ENCODE assay signal across 25 cellular contexts in genomic region chr2:230678451-230678850, GRCh38. TPM values are rescaled to one million over a fixed set of nuclear protein-coding genes. Genes with fewer than 3 reads are reported as not detected.
A peak's percentile ranks its signal among the peaks of the same experiment; 100 is the strongest.
DNase-seq lines count a peak whose midpoint lies in the region; ATAC-seq, FAIRE-seq and TF ChIP-seq lines count a peak whose summit lies in the region.
"Had no signal": no experiment of that assay in that cellular context is flagged by ENCODE, and none has a peak within 500 bp of the region (broad histone marks: within the 10 kb centered on the region; RNA-seq: fewer than 3 reads in every experiment).

No MANE protein-coding gene starts in this region.

- peak overlapping the region; percentile 52 for H3K4me3 Mint-ChIP-seq in T-helper 2 cell treated with Interferon-gamma antibody and Interleukin-4, amounts not matched to agents 5 μg/mL and 100 μg/mL, for 36 hours
- H3K4me3 Mint-ChIP-seq: B cell; GM23338; memory B cell; naive thymus-derived CD8-positive, alpha-beta T cell; stimulated activated naive CD8-positive, alpha-beta T cell treated with anti-CD3 and anti-CD28 coated beads, Interleukin-15, Interleukin-2, amounts not matched to agents 100 ng/mL and 50 ng/mL, for 24 hours had no signal

- H3K36me3 ChIP-seq in HepG2 (replicated peaks in 1 of 2; ENCODE audit: control insufficient read depth in 1 of 2, insufficient read depth in 2 of 2, low read length in 2 of 2), result no peaks in the 10 kb centered on the region

- peaks cover 18% of the 10 kb centered on the region for H3K9me3 Mint-ChIP-seq in T-helper 2 cell treated with Interferon-gamma antibody and Interleukin-4, amounts not matched to agents 5 μg/mL and 100 μg/mL, for 36 hours
- H3K9me3 Mint-ChIP-seq: memory B cell had no signal

- CTCF ChIA-PET in HepG2 (lab: Yijun Ruan, JAX; ENCODE audit: low intra/inter-chr PET ratio, low total read pairs), result no interaction called here

- peaks cover 12% of the 10 kb centered on the region for H3K36me3 Mint-ChIP-seq in T-helper 2 cell treated with Interferon-gamma antibody and Interleukin-4, amounts not matched to agents 5 μg/mL and 100 μg/mL, for 36 hours (ENCODE audit: low read depth)
- H3K36me3 Mint-ChIP-seq: naive thymus-derived CD8-positive, alpha-beta T cell had no signal

- TF ChIP-seq POLR2A in HepG2 (IDR thresholded peaks at IDR 0.05; ENCODE audit: insufficient read depth in 1 of 2, low read depth in 2 of 2, low read length in 2 of 2), result no peak

- H3K27ac ChIP-seq in foreskin keratinocyte (peak overlapping the region; percentile 63), HepG2 (ENCODE audit: extremely low read length, insufficient read depth, low read length) (no peak overlapping the region)
- H3K27ac ChIP-seq: KMS-11, SK-N-MC had no signal

- DNase-seq in T-helper 2 cell treated with Interferon-gamma antibody and Interleukin-4, amounts not matched to agents 5 μg/mL and 100 μg/mL, for 36 hours (ENCODE audit: low spot score), result no peak
- DNase-seq in T-helper 2 cell, result no peak
- DNase-seq in GM13976 (ENCODE audit: low spot score), result peak; percentile 1
- DNase-seq in SKM-1 (lab: John Stamatoyannopoulos, UW; ENCODE audit: unreplicated experiment), result peak; percentile 33
- DNase-seq in foreskin keratinocyte, result no peak
- no peak for DNase-seq in GM19239 (ENCODE audit: insufficient read length, low spot score)
- DNase-seq in HepG2 (ENCODE audit: low spot score), result no peak
- DNase-seq: 8988T; amniotic stem cell; Caco-2; caudate nucleus; foreskin melanocyte; naive thymus-derived CD8-positive, alpha-beta T cell; NCI-H1092 treated with DMSO at 0.1 percent for 48 hours; NCI-H69; trophoblast cell had no signal

- H3K27me3 ChIP-seq in foreskin keratinocyte (no peaks in the 10 kb centered on the region), HepG2 (ENCODE audit: control insufficient read depth in 1 of 2, insufficient read depth in 2 of 2, low read length in 2 of 2) (peaks cover 1 to 42% of the 10 kb centered on the region in 2 experiments; a peak in 4 of 5 replicates)

- H3K9ac ChIP-seq in HepG2 (ENCODE audit: insufficient read depth, low read depth, low read length), result no peak overlapping the region
- H3K9ac ChIP-seq: KMS-11 had no signal

- no peak overlapping the region for H3K4me3 ChIP-seq in HepG2 (replicated peaks in 1 of 3; ENCODE audit: insufficient read depth in 1 of 3, low read depth in 2 of 3, low read length in 3 of 3)
- H3K4me3 ChIP-seq: GM23338, SK-N-MC had no signal

- no peaks in the 10 kb centered on the region for H3K79me2 ChIP-seq in HepG2 (ENCODE audit: insufficient read depth, low read length)

- no peaks in the 10 kb centered on the region for H4K20me1 ChIP-seq in HepG2 (ENCODE audit: insufficient read depth, low read length)

- ATAC-seq in foreskin keratinocyte (no peak), HepG2 (no peak), HG03095 (IDR thresholded peaks at IDR 0.05; ENCODE audit: unreplicated experiment) (no peak)
- ATAC-seq: GM23338; naive thymus-derived CD8-positive, alpha-beta T cell; Panc1; sciatic nerve had no signal

- BruUV-seq in HepG2 (replicated peaks; lab: Mats Ljungman, UMichigan), result no TSS peak

- H3K4me2 ChIP-seq in HepG2 (ENCODE audit: low read depth, low read length), result no peak overlapping the region
- H3K4me2 ChIP-seq: GM23338, KMS-11 had no signal

- in situ Hi-C loops in GM13976 (cut with MboI; ENCODE audit: low sequenced_read_pairs, unreplicated experiment), result no loop called here
- in situ Hi-C loops in HepG2 (cut with HindIII; ENCODE audit: extremely low pct_ligation_motif_present, low pct_unique_long_range_greater_than_20kb), result no loop called here

- H3K4me1 Mint-ChIP-seq in T-helper 2 cell treated with Interferon-gamma antibody and Interleukin-4, amounts not matched to agents 5 μg/mL and 100 μg/mL, for 36 hours (ENCODE audit: low read depth), result peaks cover 44% of the 10 kb centered on the region
- H3K4me1 Mint-ChIP-seq: B cell, GM23338 had no signal

- no peaks in the 10 kb centered on the region for H3K27me3 Mint-ChIP-seq in T-helper 2 cell treated with Interferon-gamma antibody and Interleukin-4, amounts not matched to agents 5 μg/mL and 100 μg/mL, for 36 hours (ENCODE audit: low read depth)
- H3K27me3 Mint-ChIP-seq: B cell; naive thymus-derived CD8-positive, alpha-beta T cell; stimulated activated naive CD8-positive, alpha-beta T cell treated with anti-CD3 and anti-CD28 coated beads, Interleukin-15, Interleukin-2, amounts not matched to agents 100 ng/mL and 50 ng/mL, for 24 hours had no signal

- TF ChIP-seq RAD21 in HepG2 (CRISPR knock-in tag; IDR thresholded peaks at IDR 0.05), result no peak

- H3K4me1 ChIP-seq in foreskin keratinocyte (peaks cover 21% of the 10 kb centered on the region), HepG2 (ENCODE audit: insufficient read depth, low read length) (no peaks in the 10 kb centered on the region)
- H3K4me1 ChIP-seq: Caco-2 had no signal

- POLR2A ChIA-PET in HepG2 (lab: Yijun Ruan, JAX), result no interaction called here

- peaks cover 8% of the 10 kb centered on the region; the same call in 1 of the 2 replicates for H3K9me3 ChIP-seq in HepG2 (ENCODE audit: low read length)
- H3K9me3 ChIP-seq: Caco-2 had no signal

- peak overlapping the region; percentile 82 for H3K27ac Mint-ChIP-seq in T-helper 2 cell treated with Interferon-gamma antibody and Interleukin-4, amounts not matched to agents 5 μg/mL and 100 μg/mL, for 36 hours
- H3K27ac Mint-ChIP-seq: B cell; GM23338; memory B cell; stimulated activated naive CD8-positive, alpha-beta T cell treated with anti-CD3 and anti-CD28 coated beads, Interleukin-15, Interleukin-2, amounts not matched to agents 100 ng/mL and 50 ng/mL, for 24 hours had no signal

- TF ChIP-seq CTCF in GM13976 (IDR thresholded peaks at IDR 0.05; ENCODE audit: borderline replicate concordance, control extremely low read depth, extremely low read depth, insufficient read depth, missing control alignments), result no peak
- no peak for TF ChIP-seq CTCF in foreskin keratinocyte (conservative IDR thresholded peaks at IDR 0.05)
- no peak for TF ChIP-seq CTCF in HepG2 (CRISPR knock-in tag; IDR thresholded peaks at IDR 0.05)

- TF ChIP-seq EP300 in HepG2 (IDR thresholded peaks at IDR 0.05; ENCODE audit: low read depth in 2 of 2, low read length in 2 of 2) (no peak), HepG2 (CRISPR knock-in tag; IDR thresholded peaks at IDR 0.05; ENCODE audit: borderline replicate concordance) (no peak)

- no peak overlapping the region for H2AFZ ChIP-seq in HepG2 (ENCODE audit: low read length)
- H2AFZ ChIP-seq: GM23338 had no signal

- FAIRE-seq in GM19239 (lab: Jason Lieb, UNC) (no peak), HepG2 (lab: Jason Lieb, UNC) (no peak)

- intact Hi-C loops in HepG2 (cut with micrococcal nuclease; ENCODE audit: unreplicated experiment), result no loop called here

TF ChIP-seq in HepG2, 621 proteins besides CTCF, POLR2A, EP300 and RAD21 (continues in another document):
- TF ChIP-seq ZNF607 (CRISPR knock-in tag; IDR thresholded peaks at IDR 0.05; ENCODE audit: borderline replicate concordance) (no peak), ZNF292 (CRISPR knock-in tag; IDR thresholded peaks at IDR 0.05; ENCODE audit: borderline replicate concordance, low read depth) (no peak), KDM4B (CRISPR knock-in tag; IDR thresholded peaks at IDR 0.05) (no peak), ZNF18 (CRISPR knock-in tag; IDR thresholded peaks at IDR 0.05; ENCODE audit: insufficient replicate concordance) (no peak)

RNA-seq across cellular contexts. Expression of gene CAB39, which starts 34.2 kb away (rescaled TPM):
- total RNA-seq in foreskin keratinocyte, result 179 and 191 TPM in 2 replicates
- polyA plus RNA-seq in foreskin keratinocyte, result 67.8 and 73.5 TPM in 2 replicates
- 45.3 and 59.5 TPM in 2 replicates for total RNA-seq in HepG2 (2016; rRNA removed; fragmentation: Illumina TruSeq; extraction: Trizol)
- 9.2 and 9.7 TPM in 2 replicates for total RNA-seq in HepG2 (2016; cell fraction: cytosol; rRNA removed; fragmentation: Illumina TruSeq; extraction: Trizol; ENCODE audit: low read depth)
- 46.6 and 55.2 TPM in 2 replicates for total RNA-seq in HepG2 (2016; cell fraction: insoluble cytoplasmic fraction; rRNA removed; fragmentation: Illumina TruSeq; extraction: Trizol)
- total RNA-seq in HepG2 (2016; cell fraction: membrane; rRNA removed; fragmentation: Illumina TruSeq; extraction: Trizol), result 21.6 and 23.9 TPM in 2 replicates
- 33.9 and 39.0 TPM in 2 replicates for total RNA-seq in HepG2 (2016; cell fraction: nucleus; rRNA removed; fragmentation: Illumina TruSeq; extraction: Trizol)
- 18.8 and 19.3 TPM in 2 replicates for polyA plus RNA-seq in HepG2 (2011; rRNA removed)
- 8.2 and 15.0 TPM in 2 replicates for polyA plus RNA-seq in HepG2 (2011; cell fraction: cytosol; rRNA removed)
- 10.7 and 15.8 TPM in 2 replicates for polyA plus RNA-seq in HepG2 (2011; cell fraction: nucleus; rRNA removed)
- 26.1 and 26.8 TPM in 2 replicates for polyA plus RNA-seq in HepG2 (2012)
- 2.2 and 2.5 TPM in 2 replicates for polyA plus RNA-seq in HepG2 (2016; cell fraction: cytosol; fragmentation: Illumina TruSeq; extraction: Trizol; ENCODE audit: low read depth)
- 44.1 and 46.7 TPM in 2 replicates for polyA plus RNA-seq in HepG2 (2016; cell fraction: insoluble cytoplasmic fraction; fragmentation: Illumina TruSeq; extraction: Trizol; ENCODE audit: low read depth)
- 10.7 and 11.2 TPM in 2 replicates for polyA plus RNA-seq in HepG2 (2016; cell fraction: membrane; fragmentation: Illumina TruSeq; extraction: Trizol; ENCODE audit: low read depth)
- 30.1 and 35.6 TPM in 2 replicates for polyA plus RNA-seq in HepG2 (2016; cell fraction: nucleus; fragmentation: Illumina TruSeq; extraction: Trizol; ENCODE audit: insufficient read depth, low read depth)
- 20.0 and 27.9 TPM in 2 replicates for polyA minus RNA-seq in HepG2 (2011; rRNA and poly(A)+ RNA removed; ENCODE audit: low replicate concordance)
- polyA minus RNA-seq in HepG2 (2011; cell fraction: cytosol; rRNA and poly(A)+ RNA removed), result 24.9 and 29.5 TPM in 2 replicates
- 29.0 and 50.4 TPM in 2 replicates for polyA minus RNA-seq in HepG2 (2011; cell fraction: nucleus; rRNA and poly(A)+ RNA removed)

Comparison
In these comparisons a context has a peak if more than half of its experiments do, and no peak if none do; other contexts are left out.
1. DNase-seq: peak in GM13976 (single experiment) and SKM-1 (single experiment); none in T-helper 2 cell treated with Interferon-gamma antibody and Interleukin-4, amounts not matched to agents 5 μg/mL and 100 μg/mL, for 36 hours (single experiment), T-helper 2 cell (0 of 5), foreskin keratinocyte (0 of 2), GM19239 (single experiment) and HepG2 (single experiment).